Comparison of ENCODE assay signal across 3 cellular contexts in genomic region chr12:121653999-121654398, GRCh38.
TF ChIP-seq lines count a peak whose summit lies in the region.

No MANE protein-coding gene starts in this region.

TF ChIP-seq in HCT116, 20 proteins besides CTCF, POLR2A, EP300 and RAD21 (continues in another document):
- no peak for TF ChIP-seq ELF1 (IDR thresholded peaks at IDR 0.05; ENCODE audit: borderline replicate concordance, low read depth)
- no peak for TF ChIP-seq SRF (IDR thresholded peaks at IDR 0.05; ENCODE audit: low read depth)
- no peak for TF ChIP-seq SIN3A (IDR thresholded peaks at IDR 0.05; ENCODE audit: low read depth)
- no peak for TF ChIP-seq EZH2 (IDR thresholded peaks at IDR 0.05)
- no peak for TF ChIP-seq POLR2AphosphoS5 (IDR thresholded peaks at IDR 0.05; ENCODE audit: low read depth, low read length)
- no peak for TF ChIP-seq REST (IDR thresholded peaks at IDR 0.05; ENCODE audit: low read depth)
- TF ChIP-seq YY1 (IDR thresholded peaks at IDR 0.05; ENCODE audit: extremely low read depth, insufficient replicate concordance, low read depth, low read length) = no peak
- no peak for TF ChIP-seq CBX3 (IDR thresholded peaks at IDR 0.05; ENCODE audit: low read depth)
- TF ChIP-seq EZH2phosphoT487 (IDR thresholded peaks at IDR 0.05; ENCODE audit: borderline replicate concordance) = no peak
- no peak for TF ChIP-seq ZBTB33 (IDR thresholded peaks at IDR 0.05; ENCODE audit: extremely low read depth, insufficient replicate concordance, low read length)
- TF ChIP-seq ATF3 (IDR thresholded peaks at IDR 0.05) = no peak
- TF ChIP-seq ZNF274 (IDR thresholded peaks at IDR 0.05; ENCODE audit: low read depth, low read length) = no peak
- no peak for TF ChIP-seq ZFX (IDR thresholded peaks at IDR 0.05)
- no peak for TF ChIP-seq SP1 (IDR thresholded peaks at IDR 0.05; ENCODE audit: low read depth)
- TF ChIP-seq EGR1 (IDR thresholded peaks at IDR 0.05; ENCODE audit: low read depth) = no peak
- no peak for TF ChIP-seq CEBPB (IDR thresholded peaks at IDR 0.05; ENCODE audit: low read depth)
- TF ChIP-seq JUND (IDR thresholded peaks at IDR 0.05) = no peak
- TF ChIP-seq MAX (IDR thresholded peaks at IDR 0.05) = no peak

TF ChIP-seq in K562, 482 proteins besides CTCF, POLR2A, EP300 and RAD21 (continues in another document):
- no peak for TF ChIP-seq SOX6 (IDR thresholded peaks at IDR 0.05)
- no peak for TF ChIP-seq MAX (CRISPR knock-in tag; IDR thresholded peaks at IDR 0.05)
- TF ChIP-seq ATF1 (CRISPR knock-in tag; IDR thresholded peaks at IDR 0.05) = no peak
- TF ChIP-seq ATF1 (tag; IDR thresholded peaks at IDR 0.05) = no peak
- no peak for TF ChIP-seq ZNF3 (CRISPR knock-in tag; IDR thresholded peaks at IDR 0.05)
- no peak for TF ChIP-seq ZNF507 (tag; conservative IDR thresholded peaks at IDR 0.05)
- 0 out of 2 replicates have a peak, but pooled peaks have one; percentile 23 for TF ChIP-seq TEAD4 (IDR thresholded peaks at IDR 0.05; ENCODE audit: low read length)
- no peak for TF ChIP-seq TEAD4 (CRISPR knock-in tag; IDR thresholded peaks at IDR 0.05; ENCODE audit: borderline replicate concordance)
- TF ChIP-seq KAT2B (IDR thresholded peaks at IDR 0.05; ENCODE audit: low read depth, low read length) = no peak
- no peak for TF ChIP-seq DIDO1 (tag; IDR thresholded peaks at IDR 0.05; ENCODE audit: low read depth)
- TF ChIP-seq PATZ1 (CRISPR knock-in tag; IDR thresholded peaks at IDR 0.05; ENCODE audit: borderline replicate concordance) = no peak
- TF ChIP-seq ZBTB8A (IDR thresholded peaks at IDR 0.05; ENCODE audit: partially characterized antibody) = no peak
- peak; percentile 87; the same call in 1 of the 2 replicates for TF ChIP-seq TRIM28 (IDR thresholded peaks at IDR 0.05)
- TF ChIP-seq ARID3A (IDR thresholded peaks at IDR 0.05; ENCODE audit: borderline replicate concordance, low read depth, low read length) = no peak
- TF ChIP-seq E2F4 (CRISPR knock-in tag; IDR thresholded peaks at IDR 0.05; ENCODE audit: low read depth) = no peak
- no peak for TF ChIP-seq GABPB2 (CRISPR knock-in tag; conservative IDR thresholded peaks at IDR 0.05)
- no peak for TF ChIP-seq SPI1 (IDR thresholded peaks at IDR 0.05; ENCODE audit: borderline replicate concordance, low read depth, low read length)
- no peak for TF ChIP-seq HEY1 (CRISPR knock-in tag; IDR thresholded peaks at IDR 0.05; ENCODE audit: borderline replicate concordance)
- peak in 1 of 2 experiments; percentile 97; a peak in 2 of 3 replicates for TF ChIP-seq CBX3 (IDR thresholded peaks at IDR 0.05; ENCODE audit: borderline replicate concordance in 1 of 2, low read length in 2 of 2)
- TF ChIP-seq FOXA1 (IDR thresholded peaks at IDR 0.05; ENCODE audit: borderline replicate concordance) = no peak
- TF ChIP-seq ATF2 (CRISPR knock-in tag; IDR thresholded peaks at IDR 0.05) = no peak
- TF ChIP-seq PPARD (CRISPR knock-in tag; IDR thresholded peaks at IDR 0.05) = no peak
- TF ChIP-seq BRF1 (IDR thresholded peaks at IDR 0.05; ENCODE audit: borderline replicate concordance, extremely low read depth, insufficient read length) = no peak
- TF ChIP-seq YY1 (IDR thresholded peaks at IDR 0.05; ENCODE audit: borderline replicate concordance in 1 of 3, control insufficient read depth in 1 of 3, extremely low read depth in 1 of 3, insufficient read depth in 3 of 3, insufficient read length in 1 of 3, insufficient replicate concordance in 2 of 3, low read depth in 1 of 3, low read length in 2 of 3) = no peak

TF ChIP-seq in WTC11, 78 proteins besides CTCF, POLR2A, EP300 and RAD21:
- no peak for TF ChIP-seq USF1 (CRISPR knock-in tag; IDR thresholded peaks at IDR 0.05)
- TF ChIP-seq ZNF671 (CRISPR knock-in tag; IDR thresholded peaks at IDR 0.05) = no peak
- no peak for TF ChIP-seq ARID4B (CRISPR knock-in tag; IDR thresholded peaks at IDR 0.05; ENCODE audit: borderline replicate concordance)
- no peak for TF ChIP-seq GTF2I (CRISPR knock-in tag; conservative IDR thresholded peaks at IDR 0.05)
- TF ChIP-seq ATF2 (CRISPR knock-in tag; IDR thresholded peaks at IDR 0.05; ENCODE audit: borderline replicate concordance, low read depth) = no peak
- no peak for TF ChIP-seq RELA (CRISPR knock-in tag; IDR thresholded peaks at IDR 0.05; ENCODE audit: borderline replicate concordance)
- no peak for TF ChIP-seq NR1H2 (CRISPR knock-in tag; IDR thresholded peaks at IDR 0.05)
- no peak for TF ChIP-seq EMX1 (CRISPR knock-in tag; IDR thresholded peaks at IDR 0.05)
- TF ChIP-seq MAX (CRISPR knock-in tag; IDR thresholded peaks at IDR 0.05) = no peak
- TF ChIP-seq ZBTB21 (CRISPR knock-in tag; IDR thresholded peaks at IDR 0.05; ENCODE audit: borderline replicate concordance) = no peak
- no peak for TF ChIP-seq ATF3 (CRISPR knock-in tag; conservative IDR thresholded peaks at IDR 0.05)
- no peak for TF ChIP-seq ZNF512 (CRISPR knock-in tag; IDR thresholded peaks at IDR 0.05; ENCODE audit: borderline replicate concordance)
- no peak for TF ChIP-seq SMAD3 (CRISPR knock-in tag; IDR thresholded peaks at IDR 0.05; ENCODE audit: borderline replicate concordance)
- no peak for TF ChIP-seq ELF4 (CRISPR knock-in tag; IDR thresholded peaks at IDR 0.05; ENCODE audit: low read depth)
- TF ChIP-seq USF2 (CRISPR knock-in tag; IDR thresholded peaks at IDR 0.05) = no peak
- TF ChIP-seq MYBL2 (CRISPR knock-in tag; IDR thresholded peaks at IDR 0.05) = no peak
- TF ChIP-seq SMAD4 (CRISPR knock-in tag; IDR thresholded peaks at IDR 0.05) = no peak
- no peak for TF ChIP-seq NR3C1 (CRISPR knock-in tag; conservative IDR thresholded peaks at IDR 0.05; ENCODE audit: low read depth)
